Comparison of ENCODE assay signal across 2 cellular contexts in genomic region chr4:3753711-3754412, GRCh38.
TF ChIP-seq lines count a peak whose summit lies in the region.

No MANE protein-coding gene starts in this region.

TF ChIP-seq in GM23338, 12 proteins besides CTCF, POLR2A, EP300 and RAD21:
- TF ChIP-seq ZNF462 (CRISPR knock-in tag; IDR thresholded peaks at IDR 0.05), result 0 out of 2 replicates have a peak, but pooled peaks have one; percentile 44
- 0 out of 2 replicates have a peak, but pooled peaks have one; percentile 18 for TF ChIP-seq NANOG (IDR thresholded peaks at IDR 0.05; ENCODE audit: borderline replicate concordance)
- TF ChIP-seq, protein P1, sequence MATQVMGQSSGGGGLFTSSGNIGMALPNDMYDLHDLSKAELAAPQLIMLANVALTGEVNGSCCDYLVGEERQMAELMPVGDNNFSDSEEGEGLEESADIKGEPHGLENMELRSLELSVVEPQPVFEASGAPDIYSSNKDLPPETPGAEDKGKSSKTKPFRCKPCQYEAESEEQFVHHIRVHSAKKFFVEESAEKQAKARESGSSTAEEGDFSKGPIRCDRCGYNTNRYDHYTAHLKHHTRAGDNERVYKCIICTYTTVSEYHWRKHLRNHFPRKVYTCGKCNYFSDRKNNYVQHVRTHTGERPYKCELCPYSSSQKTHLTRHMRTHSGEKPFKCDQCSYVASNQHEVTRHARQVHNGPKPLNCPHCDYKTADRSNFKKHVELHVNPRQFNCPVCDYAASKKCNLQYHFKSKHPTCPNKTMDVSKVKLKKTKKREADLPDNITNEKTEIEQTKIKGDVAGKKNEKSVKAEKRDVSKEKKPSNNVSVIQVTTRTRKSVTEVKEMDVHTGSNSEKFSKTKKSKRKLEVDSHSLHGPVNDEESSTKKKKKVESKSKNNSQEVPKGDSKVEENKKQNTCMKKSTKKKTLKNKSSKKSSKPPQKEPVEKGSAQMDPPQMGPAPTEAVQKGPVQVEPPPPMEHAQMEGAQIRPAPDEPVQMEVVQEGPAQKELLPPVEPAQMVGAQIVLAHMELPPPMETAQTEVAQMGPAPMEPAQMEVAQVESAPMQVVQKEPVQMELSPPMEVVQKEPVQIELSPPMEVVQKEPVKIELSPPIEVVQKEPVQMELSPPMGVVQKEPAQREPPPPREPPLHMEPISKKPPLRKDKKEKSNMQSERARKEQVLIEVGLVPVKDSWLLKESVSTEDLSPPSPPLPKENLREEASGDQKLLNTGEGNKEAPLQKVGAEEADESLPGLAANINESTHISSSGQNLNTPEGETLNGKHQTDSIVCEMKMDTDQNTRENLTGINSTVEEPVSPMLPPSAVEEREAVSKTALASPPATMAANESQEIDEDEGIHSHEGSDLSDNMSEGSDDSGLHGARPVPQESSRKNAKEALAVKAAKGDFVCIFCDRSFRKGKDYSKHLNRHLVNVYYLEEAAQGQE (IDR thresholded peaks at IDR 0.05; ENCODE audit: unreplicated experiment), result no peak
- TF ChIP-seq JUNB (IDR thresholded peaks at IDR 0.05; ENCODE audit: unreplicated experiment), result no peak
TF ChIP-seq in GM23338: peak in this region for 2.

TF ChIP-seq in H1, 55 proteins besides CTCF, POLR2A, EP300 and RAD21:
- peak; percentile 87 for TF ChIP-seq POU5F1 (IDR thresholded peaks at IDR 0.05; ENCODE audit: low read depth, low read length)
- no peak for TF ChIP-seq TAF7 (optimal IDR thresholded peaks at IDR 0.05; ENCODE audit: borderline replicate concordance, low read depth, low read length)
- no peak for TF ChIP-seq GTF2F1 (IDR thresholded peaks at IDR 0.05; ENCODE audit: borderline replicate concordance, low read depth, low read length)
- TF ChIP-seq GABPA (IDR thresholded peaks at IDR 0.05; ENCODE audit: borderline replicate concordance, insufficient read depth, low read length), result no peak
- TF ChIP-seq, protein P2, sequence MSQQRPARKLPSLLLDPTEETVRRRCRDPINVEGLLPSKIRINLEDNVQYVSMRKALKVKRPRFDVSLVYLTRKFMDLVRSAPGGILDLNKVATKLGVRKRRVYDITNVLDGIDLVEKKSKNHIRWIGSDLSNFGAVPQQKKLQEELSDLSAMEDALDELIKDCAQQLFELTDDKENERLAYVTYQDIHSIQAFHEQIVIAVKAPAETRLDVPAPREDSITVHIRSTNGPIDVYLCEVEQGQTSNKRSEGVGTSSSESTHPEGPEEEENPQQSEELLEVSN (IDR thresholded peaks at IDR 0.05), result peak; percentile 81
- TF ChIP-seq SIRT6 (IDR thresholded peaks at IDR 0.05; ENCODE audit: low read length), result no peak
- 0 out of 2 replicates have a peak, but pooled peaks have one; percentile 24 for TF ChIP-seq EGR1 (IDR thresholded peaks at IDR 0.05; ENCODE audit: borderline replicate concordance, low read depth, low read length)
- peak; percentile 93 for TF ChIP-seq CEBPB (IDR thresholded peaks at IDR 0.05; ENCODE audit: low read depth, low read length)
- TF ChIP-seq MAX (IDR thresholded peaks at IDR 0.05), result peak; percentile 41; the same call in 1 of the 2 replicates
